ENCODE assay signal across 1 cellular context in genomic region chr22:28942333-28942732, GRCh38.
TF ChIP-seq lines count a peak whose summit lies in the region.

No MANE protein-coding gene starts in this region.

TF ChIP-seq in WTC11, 78 proteins besides CTCF, POLR2A, EP300 and RAD21 (continued from another document):
- TF ChIP-seq ARID4B (CRISPR knock-in tag; IDR thresholded peaks at IDR 0.05; ENCODE audit: borderline replicate concordance) (no peak), IRF1 (CRISPR knock-in tag; IDR thresholded peaks at IDR 0.05) (no peak), FOXP4 (CRISPR knock-in tag; IDR thresholded peaks at IDR 0.05) (no peak)
TF ChIP-seq in WTC11: peak in this region for 0.
